Comparison of ENCODE assay signal across 35 cellular contexts in genomic region chr12:103130564-103130963, GRCh38.
DNase-seq lines count a peak whose midpoint lies in the region; ATAC-seq, FAIRE-seq and TF ChIP-seq lines count a peak whose summit lies in the region.
"Had no signal": no experiment of that assay in that cellular context is flagged by ENCODE, and none has a peak within 500 bp of the region (broad histone marks: within the 10 kb centered on the region; RNA-seq: fewer than 3 reads in every experiment).

No MANE protein-coding gene starts in this region.

- no peak overlapping the region for H2BK120ac ChIP-seq in neuronal stem cell (ENCODE audit: low read depth, low read length)

- no peak overlapping the region for H4K8ac ChIP-seq in neuronal stem cell (ENCODE audit: low read depth, low read length)

- intact Hi-C loops in HepG2 (cut with micrococcal nuclease; ENCODE audit: unreplicated experiment): no loop called here
- intact Hi-C loops in right lobe of liver (cut with DNase I): no loop called here

- no peaks in the 10 kb centered on the region for H3K27me3 ChIP-seq in liver (ENCODE audit: control insufficient read depth in 4 of 4, insufficient read depth in 4 of 4, low read length in 3 of 4)
- H3K27me3 ChIP-seq in HepG2 (ENCODE audit: control insufficient read depth in 1 of 2, insufficient read depth in 2 of 2, low read length in 2 of 2): no peaks in the 10 kb centered on the region
- no peaks in the 10 kb centered on the region for H3K27me3 ChIP-seq in right lobe of liver
- H3K27me3 ChIP-seq in neuronal stem cell (ENCODE audit: control insufficient read depth in 3 of 3, insufficient read depth in 3 of 3, low read depth in 1 of 3, low read length in 3 of 3): no peaks in the 10 kb centered on the region
- H3K27me3 ChIP-seq: BE2C; BLaER1; BLaER1 treated with 17β-estradiol and CSF1 and Interleukin-3, amounts not matched to agents 10 nM and 100 nM had no signal

- no peaks in the 10 kb centered on the region for H3K36me3 ChIP-seq in liver (ENCODE audit: control insufficient read depth in 4 of 4, insufficient read depth in 3 of 4, low read depth in 1 of 4, low read length in 3 of 4)
- H3K36me3 ChIP-seq in HepG2 (replicated peaks in 1 of 2; ENCODE audit: control insufficient read depth in 1 of 2, insufficient read depth in 2 of 2, low read length in 2 of 2): no peaks in the 10 kb centered on the region
- no peaks in the 10 kb centered on the region for H3K36me3 ChIP-seq in right lobe of liver
- no peaks in the 10 kb centered on the region for H3K36me3 ChIP-seq in neuronal stem cell (replicated peaks in 1 of 2; ENCODE audit: control insufficient read depth in 2 of 2, insufficient read depth in 2 of 2, low read length in 2 of 2)
- H3K36me3 ChIP-seq: BE2C, BLaER1 had no signal

- TF ChIP-seq EP300 in HepG2 (IDR thresholded peaks at IDR 0.05; ENCODE audit: low read depth in 2 of 2, low read length in 2 of 2) (no peak), HepG2 (CRISPR knock-in tag; IDR thresholded peaks at IDR 0.05; ENCODE audit: borderline replicate concordance) (no peak)

- no peak overlapping the region for H3K14ac ChIP-seq in neuronal stem cell (ENCODE audit: low read length)

- DNase-seq in HepG2 (ENCODE audit: low spot score) (no peak), left lobe of liver (ENCODE audit: low spot score) (peak; percentile 53), right lobe of liver (peak in 2 of 3 donors; percentile 62), neuronal stem cell (ENCODE audit: low spot score) (no peak), NCI-H1105 (lab: John Stamatoyannopoulos, UW) (no peak)
- no peak for DNase-seq in activated CD4-positive, alpha-beta T cell treated with anti-CD3 and anti-CD28 coated beads for 4 hours
- DNase-seq: 8988T; ACHN; AML-193; BE2C; C1 segment of cervical spinal cord; Caco-2; Calu3; CD4-positive, alpha-beta memory T cell; CD4-positive, alpha-beta T cell; CD4-positive, CD25-positive, alpha-beta regulatory T cell; CD8-positive, alpha-beta memory T cell; CD8-positive, alpha-beta T cell; COR-L47; DMS 273 treated with DMSO at 0.1 percent for 48 hours; DMS153; DMS53; DMS79; DMS79 treated with DMSO at 0.1 percent for 48 hours; DND-41; EL had no signal

- POLR2A ChIA-PET in HepG2 (lab: Yijun Ruan, JAX): no interaction called here

- H3K4me1 ChIP-seq in liver (ENCODE audit: control insufficient read depth in 4 of 4, insufficient read depth in 4 of 4, low read length in 3 of 4) (peaks cover 5 to 30% (median 9%) of the 10 kb centered on the region in 4 donors), HepG2 (ENCODE audit: insufficient read depth, low read length) (no peaks in the 10 kb centered on the region), right lobe of liver (peaks cover 2 to 25% (median 14%) of the 10 kb centered on the region in 4 donors), neuronal stem cell (ENCODE audit: control insufficient read depth in 2 of 2, insufficient read depth in 1 of 2, low read depth in 1 of 2, low read length in 2 of 2) (no peaks in the 10 kb centered on the region)
- H3K4me1 ChIP-seq: A549; BLaER1; BLaER1 treated with 17β-estradiol and CSF1 and Interleukin-3, amounts not matched to agents 10 nM and 100 nM; Caco-2 had no signal

- H2BK5ac ChIP-seq in neuronal stem cell (ENCODE audit: low read length): no peak overlapping the region

- no peak overlapping the region for H2AFZ ChIP-seq in HepG2 (ENCODE audit: low read length)
- no peak overlapping the region for H2AFZ ChIP-seq in neuronal stem cell (ENCODE audit: low read length)

- H3K4me3 ChIP-seq in liver (ENCODE audit: low read depth in 1 of 3, low read length in 3 of 3): no peak overlapping the region
- no peak overlapping the region for H3K4me3 ChIP-seq in HepG2 (replicated peaks in 1 of 3; ENCODE audit: insufficient read depth in 1 of 3, low read depth in 2 of 3, low read length in 3 of 3)
- no peak overlapping the region for H3K4me3 ChIP-seq in right lobe of liver
- H3K4me3 ChIP-seq in neuronal stem cell (ENCODE audit: low read length in 2 of 2): no peak overlapping the region
- H3K4me3 ChIP-seq: A549; BLaER1; BLaER1 treated with 17β-estradiol and CSF1 and Interleukin-3, amounts not matched to agents 10 nM and 100 nM had no signal

- H3K79me2 ChIP-seq in HepG2 (ENCODE audit: insufficient read depth, low read length): no peaks in the 10 kb centered on the region

- no peak for FAIRE-seq in HepG2 (lab: Jason Lieb, UNC)
- FAIRE-seq: A204.1, A549, D721Med had no signal

- no peak overlapping the region for H3K27ac ChIP-seq in liver (ENCODE audit: low read depth in 1 of 2, low read length in 2 of 2)
- no peak overlapping the region for H3K27ac ChIP-seq in HepG2 (ENCODE audit: extremely low read length, insufficient read depth, low read length)
- peak overlapping the region in 1 of 3 donors; percentile 85 for H3K27ac ChIP-seq in right lobe of liver
- no peak overlapping the region for H3K27ac ChIP-seq in neuronal stem cell (replicated peaks; ENCODE audit: low read length)
- H3K27ac ChIP-seq: 22Rv1; A549; BLaER1; BLaER1 treated with 17β-estradiol and CSF1 and Interleukin-3, amounts not matched to agents 10 nM and 100 nM; C4-2B had no signal

- 60% methylated on average over 3 of the region's 3 CpGs for WGBS in liver
- 0% methylated on average over 1 of the region's 3 CpGs for WGBS in HepG2 (ENCODE audit: low lambda C conversion rate)
- 88% methylated on average over 1 of the region's 3 CpGs for WGBS in right lobe of liver (ENCODE audit: insufficient coverage, low coverage, low lambda C conversion rate, missing lambda C conversion rate)
- no CpG with 5 or more reads among the region's 3 CpGs for WGBS in neuronal stem cell (ENCODE audit: extremely low coverage in 2 of 2, insufficient read length in 2 of 2, insufficient replicate concordance in 1 of 2), 2 donors

- no peak overlapping the region for H3K23ac ChIP-seq in neuronal stem cell (ENCODE audit: low read depth, low read length, poor library complexity)

- no peak for TF ChIP-seq CTCF in liver (IDR thresholded peaks at IDR 0.05; ENCODE audit: low read depth, low read length, missing input control)
- no peak for TF ChIP-seq CTCF in HepG2 (CRISPR knock-in tag; IDR thresholded peaks at IDR 0.05)
- no peak for TF ChIP-seq CTCF in right lobe of liver (IDR thresholded peaks at IDR 0.05)

- H3K9me3 ChIP-seq in liver (ENCODE audit: control insufficient read depth in 4 of 4, low read length in 3 of 4) (no peaks in the 10 kb centered on the region), HepG2 (ENCODE audit: low read length) (peaks cover 19% of the 10 kb centered on the region; the same call in 1 of the 2 replicates), right lobe of liver (no peaks in the 10 kb centered on the region), neuronal stem cell (replicated peaks in 1 of 2; ENCODE audit: control insufficient read depth in 2 of 2, insufficient read depth in 1 of 2, low read depth in 1 of 2, low read length in 2 of 2) (peaks cover 0 to 2% of the 10 kb centered on the region in 2 donors)
- H3K9me3 ChIP-seq: A549, BE2C had no signal

- H3K4me2 ChIP-seq in HepG2 (ENCODE audit: low read depth, low read length) (no peak overlapping the region), neuronal stem cell (ENCODE audit: insufficient read depth, low read length, poor library complexity, severe bottlenecking) (no peak overlapping the region)
- H3K4me2 ChIP-seq: A549; BLaER1; BLaER1 treated with 17β-estradiol and CSF1 and Interleukin-3, amounts not matched to agents 10 nM and 100 nM had no signal

- TF ChIP-seq POLR2A in HepG2 (IDR thresholded peaks at IDR 0.05; ENCODE audit: insufficient read depth in 1 of 2, low read depth in 2 of 2, low read length in 2 of 2) (no peak), right lobe of liver (IDR thresholded peaks at IDR 0.05) (no peak)

- H3K79me1 ChIP-seq in neuronal stem cell (ENCODE audit: low read depth, low read length): no peaks in the 10 kb centered on the region

- H3K4ac ChIP-seq in neuronal stem cell (ENCODE audit: low read length): no peak overlapping the region

- TF ChIP-seq RAD21 in liver (IDR thresholded peaks at IDR 0.05): no peak
- no peak for TF ChIP-seq RAD21 in HepG2 (CRISPR knock-in tag; IDR thresholded peaks at IDR 0.05)

- H4K20me1 ChIP-seq in HepG2 (ENCODE audit: insufficient read depth, low read length): no peaks in the 10 kb centered on the region
- H4K20me1 ChIP-seq: BLaER1; BLaER1 treated with 17β-estradiol and CSF1 and Interleukin-3, amounts not matched to agents 10 nM and 100 nM had no signal

- H2AK5ac ChIP-seq in neuronal stem cell (ENCODE audit: low read depth, low read length): no peak overlapping the region

- no peak overlapping the region for H4K91ac ChIP-seq in neuronal stem cell (ENCODE audit: low read depth, low read length, poor library complexity)

- H2BK15ac ChIP-seq in neuronal stem cell (ENCODE audit: low read length): no peak overlapping the region

- peak overlapping the region; percentile 32 for H3K18ac ChIP-seq in neuronal stem cell (ENCODE audit: low read length)

- CTCF ChIA-PET in HepG2 (lab: Yijun Ruan, JAX; ENCODE audit: low intra/inter-chr PET ratio, low total read pairs): no interaction called here

- H3K9ac ChIP-seq in liver (ENCODE audit: low read depth in 1 of 2, low read length in 2 of 2): no peak overlapping the region
- H3K9ac ChIP-seq in HepG2 (ENCODE audit: insufficient read depth, low read depth, low read length): no peak overlapping the region
- H3K9ac ChIP-seq in neuronal stem cell (ENCODE audit: low read depth, low read length, poor library complexity): no peak overlapping the region
- H3K9ac ChIP-seq: BLaER1; BLaER1 treated with 17β-estradiol and CSF1 and Interleukin-3, amounts not matched to agents 10 nM and 100 nM had no signal

- ATAC-seq in HepG2: no peak
- peak; percentile 58 for ATAC-seq in left lobe of liver
- peak; percentile 36 to 61 (median 38) for ATAC-seq in right lobe of liver
- no peak for ATAC-seq in GM18502 (IDR thresholded peaks at IDR 0.05; ENCODE audit: poor library complexity, unreplicated experiment)
- ATAC-seq: A549; CD8-positive, alpha-beta T cell had no signal

- no TSS peak for BruUV-seq in HepG2 (replicated peaks; lab: Mats Ljungman, UMichigan)

- H2BK12ac ChIP-seq in neuronal stem cell (ENCODE audit: low read length): no peak overlapping the region

- in situ Hi-C loops in HepG2 (cut with HindIII; ENCODE audit: extremely low pct_ligation_motif_present, low pct_unique_long_range_greater_than_20kb): no loop called here

TF ChIP-seq in HepG2, 621 proteins besides CTCF, POLR2A, EP300 and RAD21 (continues in another document):
- TF ChIP-seq SMYD3 (CRISPR knock-in tag; IDR thresholded peaks at IDR 0.05): no peak
- TF ChIP-seq POLR2AphosphoS5 (IDR thresholded peaks at IDR 0.05; ENCODE audit: low read depth, low read length): no peak
- TF ChIP-seq RBAK (CRISPR knock-in tag; IDR thresholded peaks at IDR 0.05): no peak

Comparison
In these comparisons a context has a peak if more than half of its experiments do, and no peak if none do; other contexts are left out.
1. ATAC-seq: peak in left lobe of liver (single experiment) and right lobe of liver (4 of 4); none in HepG2 (single experiment) and GM18502 (single experiment).
2. DNase-seq: peak in left lobe of liver (single experiment) and right lobe of liver (2 of 3); none in HepG2 (single experiment), neuronal stem cell (single experiment), NCI-H1105 (single experiment) and activated CD4-positive, alpha-beta T cell treated with anti-CD3 and anti-CD28 coated beads for 4 hours (0 of 2).